ENCODE assay signal across 22 cellular contexts in the genomic region with DNA sequence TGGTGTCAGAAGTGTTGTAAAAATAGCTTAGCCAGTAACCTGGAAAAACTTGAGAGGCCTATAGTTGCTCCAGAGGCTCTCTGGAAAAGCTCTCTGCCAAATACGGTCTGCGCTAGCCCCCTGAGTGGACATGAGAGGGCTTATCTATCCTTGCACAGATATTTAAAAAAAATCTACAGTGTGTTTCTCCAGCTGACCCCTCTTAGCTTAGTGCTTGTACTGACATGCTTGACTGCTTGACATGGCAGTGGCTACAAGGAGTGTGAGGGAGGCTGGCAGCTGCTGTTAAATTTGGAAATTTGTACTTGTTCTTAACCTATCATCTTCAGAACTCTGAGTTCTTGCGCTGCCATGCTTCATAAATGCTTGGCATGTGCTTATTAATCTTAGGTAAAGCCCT.
DNase-seq lines count a peak whose midpoint lies in the region; ATAC-seq, FAIRE-seq and TF ChIP-seq lines count a peak whose summit lies in the region.
"Had no signal": no experiment of that assay in that cellular context is flagged by ENCODE, and none has a peak within 500 bp of the region (broad histone marks: within the 10 kb centered on the region; RNA-seq: fewer than 3 reads in every experiment).

No MANE protein-coding gene starts in this region.

- no peak overlapping the region for H3K14ac ChIP-seq in H9 (ENCODE audit: insufficient read depth, low read length)

- no peaks in the 10 kb centered on the region for H3K79me2 ChIP-seq in H9 (ENCODE audit: insufficient read depth, low read length)
- no peaks in the 10 kb centered on the region for H3K79me2 ChIP-seq in astrocyte (ENCODE audit: insufficient read depth, low read length)

- H2AK5ac ChIP-seq in H9 (ENCODE audit: insufficient read length, low read length) = no peak overlapping the region

- no peak overlapping the region for H4K5ac ChIP-seq in H9 (ENCODE audit: insufficient read length, low read depth, low read length)

- no peak overlapping the region for H2BK120ac ChIP-seq in H9 (ENCODE audit: low read depth, low read length, poor library complexity, severe bottlenecking)

- no peaks in the 10 kb centered on the region for H3K79me1 ChIP-seq in H9 (ENCODE audit: insufficient read depth, low read depth, low read length, poor library complexity, severe bottlenecking)

- TF ChIP-seq POLR2A in thyroid gland (IDR thresholded peaks at IDR 0.05) = no peak
- TF ChIP-seq POLR2A in GM18505 (IDR thresholded peaks at IDR 0.05; ENCODE audit: borderline replicate concordance, extremely low read depth, insufficient read depth, insufficient read length) = no peak

- H3K4me3 Mint-ChIP-seq in H9 (no peak overlapping the region), astrocyte (ENCODE audit: unreplicated experiment) (no peak overlapping the region)
- H3K4me3 Mint-ChIP-seq: CD8-positive, alpha-beta T cell had no signal

- no peak overlapping the region for H3K18ac ChIP-seq in H9 (ENCODE audit: insufficient read length, low read depth, low read length)

- H2BK12ac ChIP-seq in H9 (ENCODE audit: insufficient read length, low read depth, low read length) = no peak overlapping the region

- H3K23ac ChIP-seq in H9 (ENCODE audit: insufficient read length, low read depth, low read length) = no peak overlapping the region

- H3K4me3 ChIP-seq in astrocyte (ENCODE audit: insufficient read depth, low read depth, low read length) (no peak overlapping the region), thyroid gland (replicated peaks in 1 of 3) (no peak overlapping the region)
- H3K4me3 ChIP-seq: BLaER1 treated with 17β-estradiol and CSF1 and Interleukin-3, amounts not matched to agents 10 nM and 100 nM; Peyer's patch had no signal

- H4K91ac ChIP-seq in H9 (ENCODE audit: insufficient read length, low read depth, low read length) = no peak overlapping the region

- DNase-seq in NCI-H510A treated with DMSO at 0.1 percent for 48 hours (lab: John Stamatoyannopoulos, UW) (peak; percentile 12), NCI-H510A (lab: John Stamatoyannopoulos, UW) (no peak), H9 (no peak), astrocyte (ENCODE audit: low read depth) (no peak), thyroid gland (peak; percentile 73 to 74), dedifferentiated amniotic fluid mesenchymal stem cell (ENCODE audit: extremely low spot score) (no peak)
- DNase-seq: AML-193; Caco-2; CD8-positive, alpha-beta T cell; Karpas-422; NCI-H1105; NCI-H1436 treated with DMSO at 0.1 percent for 48 hours; NCI-H2029; NCI-H2227 treated with DMSO at 0.1 percent for 48 hours; NCI-H774; Peyer's patch; SHP77 treated with DMSO at 0.1 percent for 48 hours had no signal

- H3T11ph ChIP-seq in H9 (ENCODE audit: low read length) = no peak overlapping the region

- H3K4me1 Mint-ChIP-seq in H9 (peaks cover 45% of the 10 kb centered on the region in 2 experiments), astrocyte (ENCODE audit: low read depth, unreplicated experiment) (peaks cover 2% of the 10 kb centered on the region)

- no peak overlapping the region for H3K56ac ChIP-seq in H9 (ENCODE audit: insufficient read length, low read depth, low read length)

- H3K27me3 Mint-ChIP-seq in H9 (ENCODE audit: low read depth) = no peaks in the 10 kb centered on the region
- H3K27me3 Mint-ChIP-seq in astrocyte (ENCODE audit: low read depth, unreplicated experiment) = no peaks in the 10 kb centered on the region

- H3K4me1 ChIP-seq in H9 (ENCODE audit: insufficient read depth, low read length) = peaks cover 3% of the 10 kb centered on the region; the same call in 1 of the 2 replicates
- no peaks in the 10 kb centered on the region for H3K4me1 ChIP-seq in astrocyte (ENCODE audit: insufficient read depth, low read length)
- H3K4me1 ChIP-seq in thyroid gland = peaks cover 32 to 44% of the 10 kb centered on the region in 2 donors
- H3K4me1 ChIP-seq: Caco-2, Peyer's patch had no signal

- H2BK20ac ChIP-seq in H9 (ENCODE audit: low read depth, low read length, poor library complexity, severe bottlenecking) = no peak overlapping the region

- H3K36me3 Mint-ChIP-seq in H9 (ENCODE audit: insufficient read depth in 1 of 3, low read depth in 3 of 3) (no peaks in the 10 kb centered on the region; a peak in 1 of 7 replicates), astrocyte (ENCODE audit: low read depth, unreplicated experiment) (no peaks in the 10 kb centered on the region)

- no peaks in the 10 kb centered on the region for H3K23me2 ChIP-seq in H9 (ENCODE audit: insufficient read length, low read depth, low read length, poor library complexity, severe bottlenecking)

- no peaks in the 10 kb centered on the region for H3K9me3 ChIP-seq in H9 (ENCODE audit: control insufficient read depth, low read depth, low read length)
- no peaks in the 10 kb centered on the region for H3K9me3 ChIP-seq in astrocyte (ENCODE audit: insufficient read depth, low read depth, low read length)
- H3K9me3 ChIP-seq in thyroid gland = no peaks in the 10 kb centered on the region
- H3K9me3 ChIP-seq: BLaER1 treated with 17β-estradiol and CSF1 and Interleukin-3, amounts not matched to agents 10 nM and 100 nM; Caco-2; Peyer's patch had no signal

- H3K27ac Mint-ChIP-seq in H9 (peak overlapping the region in 2 of 3 experiments; percentile 53 to 87; a peak in 1 of 7 replicates), astrocyte (ENCODE audit: unreplicated experiment) (no peak overlapping the region)
- H3K27ac Mint-ChIP-seq: CD8-positive, alpha-beta T cell had no signal

- no peak overlapping the region for H4K8ac ChIP-seq in H9 (replicated peaks; ENCODE audit: insufficient read length, low read depth, low read length)

- H3K4ac ChIP-seq in H9 (ENCODE audit: low read depth, low read length) = no peak overlapping the region

- intact Hi-C loops in thyroid gland (cut with DNase I) = no loop called here

- H3K9me3 Mint-ChIP-seq in H9 = no peaks in the 10 kb centered on the region
- H3K9me3 Mint-ChIP-seq in astrocyte (ENCODE audit: unreplicated experiment) = no peaks in the 10 kb centered on the region
- H3K9me3 Mint-ChIP-seq: CD8-positive, alpha-beta T cell had no signal

- H3K4me2 ChIP-seq in H9 (ENCODE audit: insufficient read depth, insufficient read length, low read length) (no peak overlapping the region), astrocyte (ENCODE audit: low read length) (no peak overlapping the region)

- H3K27me3 ChIP-seq in H9 (ENCODE audit: insufficient read depth, low read length) (no peaks in the 10 kb centered on the region), astrocyte (ENCODE audit: insufficient read depth, low read length) (no peaks in the 10 kb centered on the region), thyroid gland (no peaks in the 10 kb centered on the region)
- H3K27me3 ChIP-seq: Peyer's patch had no signal

- FAIRE-seq in astrocyte (lab: Jason Lieb, UNC) = peak; percentile 86
- FAIRE-seq: A204.1, GM18507, H54 had no signal

- H2BK15ac ChIP-seq in H9 (ENCODE audit: low read depth, low read length) = no peak overlapping the region

- WGBS in H9 (ENCODE audit: extremely low coverage, insufficient read length, low lambda C conversion rate) = no CpG with 5 or more reads among the region's 3 CpGs
- 25 to 34% methylated on average over 3 of the region's 3 CpGs for WGBS in thyroid gland, 2 donors

- H3K9ac ChIP-seq in H9 (ENCODE audit: extremely low read depth, insufficient read length, low read length) (no peak overlapping the region), astrocyte (ENCODE audit: low read length) (no peak overlapping the region)
- H3K9ac ChIP-seq: BLaER1 treated with 17β-estradiol and CSF1 and Interleukin-3, amounts not matched to agents 10 nM and 100 nM had no signal

- no peak for ATAC-seq in GM18505 (IDR thresholded peaks at IDR 0.05; ENCODE audit: unreplicated experiment)
- ATAC-seq: CD8-positive, alpha-beta T cell had no signal

- H2AFZ ChIP-seq in H9 (ENCODE audit: low read length) (no peak overlapping the region), astrocyte (ENCODE audit: low read depth, low read length) (no peak overlapping the region)

- H3K27ac ChIP-seq in H9 (ENCODE audit: insufficient read length, low read depth, low read length) (no peak overlapping the region), astrocyte (ENCODE audit: low read depth, low read length) (no peak overlapping the region), thyroid gland (peak overlapping the region; percentile 58 to 81 (median 80))
- H3K27ac ChIP-seq: BLaER1 treated with 17β-estradiol and CSF1 and Interleukin-3, amounts not matched to agents 10 nM and 100 nM; Peyer's patch had no signal

- H3K36me3 ChIP-seq in astrocyte (ENCODE audit: insufficient read depth, low read length) (no peaks in the 10 kb centered on the region), thyroid gland (no peaks in the 10 kb centered on the region)
- H3K36me3 ChIP-seq: Peyer's patch had no signal

- H4K20me1 ChIP-seq in H9 (ENCODE audit: control insufficient read depth, insufficient read depth, insufficient read length) = no peaks in the 10 kb centered on the region
- no peaks in the 10 kb centered on the region for H4K20me1 ChIP-seq in astrocyte (ENCODE audit: insufficient read depth, low read length)
- H4K20me1 ChIP-seq: BLaER1 treated with 17β-estradiol and CSF1 and Interleukin-3, amounts not matched to agents 10 nM and 100 nM had no signal

- H2BK5ac ChIP-seq in H9 (ENCODE audit: insufficient read length, low read length) = no peak overlapping the region

- no peak for TF ChIP-seq CTCF in H9 (conservative IDR thresholded peaks at IDR 0.05)
- TF ChIP-seq CTCF in astrocyte (IDR thresholded peaks at IDR 0.05; ENCODE audit: insufficient read depth, low read depth, low read length) = no peak
- no peak for TF ChIP-seq CTCF in thyroid gland (IDR thresholded peaks at IDR 0.05)

Comparison
In these comparisons a context has a peak if more than half of its experiments do, and no peak if none do; other contexts are left out.
1. DNase-seq: peak in NCI-H510A treated with DMSO at 0.1 percent for 48 hours (single experiment) and thyroid gland (2 of 2); none in NCI-H510A (single experiment), H9 (single experiment), astrocyte (single experiment) and dedifferentiated amniotic fluid mesenchymal stem cell (single experiment).
2. H3K27ac ChIP-seq: peak in thyroid gland (3 of 3); none in H9 (single experiment) and astrocyte (single experiment).